ENCODE assay signal across 15 cellular contexts in genomic region chr1:66156144-66156543, GRCh38.
A peak's percentile ranks its signal among the peaks of the same experiment; 100 is the strongest.
DNase-seq lines count a peak whose midpoint lies in the region; FAIRE-seq and TF ChIP-seq lines count a peak whose summit lies in the region.
"Had no signal": no experiment of that assay in that cellular context is flagged by ENCODE, and none has a peak within 500 bp of the region (broad histone marks: within the 10 kb centered on the region; RNA-seq: fewer than 3 reads in every experiment).

No MANE protein-coding gene starts in this region.

- no peak for TF ChIP-seq CTCF in WERI-Rb-1 (IDR thresholded peaks at IDR 0.05; ENCODE audit: low read depth, low read length)
- TF ChIP-seq CTCF in left ventricle myocardium inferior (IDR thresholded peaks at IDR 0.05; ENCODE audit: borderline replicate concordance) = no peak

- H3K4me3 ChIP-seq in WERI-Rb-1 (ENCODE audit: low read depth, low read length) (no peak overlapping the region), left ventricle myocardium inferior (no peak overlapping the region)
- H3K4me3 ChIP-seq: GM23338 had no signal

- H3K27ac ChIP-seq in angular gyrus (ENCODE audit: low read depth, low read length) = peak overlapping the region; percentile 85
- H3K27ac ChIP-seq in temporal lobe (ENCODE audit: low read depth, low read length) = peak overlapping the region; percentile 96
- H3K27ac ChIP-seq in WERI-Rb-1 = no peak overlapping the region
- no peak overlapping the region for H3K27ac ChIP-seq in left ventricle myocardium inferior (replicated peaks)

- DNase-seq in frontal cortex (ENCODE audit: low spot score in 2 of 2) (peak in 1 of 2 donors; percentile 8), midbrain (lab: John Stamatoyannopoulos, UW) (peak; percentile 57), head of caudate nucleus (no peak), WERI-Rb-1 (no peak), left ventricle myocardium inferior (no peak)
- DNase-seq: Caco-2; CD8-positive, alpha-beta memory T cell; DND-41; GDM1; H7 had no signal

- peak; percentile 96 for FAIRE-seq in frontal cortex (lab: Jason Lieb, UNC)
- FAIRE-seq: A204.1, GM12892 had no signal

- no peaks in the 10 kb centered on the region for H3K4me1 ChIP-seq in left ventricle myocardium inferior
- H3K4me1 ChIP-seq: Caco-2 had no signal

- H3K36me3 ChIP-seq in WERI-Rb-1 (no peaks in the 10 kb centered on the region), left ventricle myocardium inferior (no peaks in the 10 kb centered on the region)

- no peaks in the 10 kb centered on the region for H3K9me3 ChIP-seq in WERI-Rb-1 (ENCODE audit: severe bottlenecking)
- no peaks in the 10 kb centered on the region for H3K9me3 ChIP-seq in left ventricle myocardium inferior (replicated peaks)
- H3K9me3 ChIP-seq: Caco-2 had no signal

- intact Hi-C loops in head of caudate nucleus (cut with DNase I) (no loop called here), left ventricle myocardium inferior (cut with micrococcal nuclease) (no loop called here)

- no peaks in the 10 kb centered on the region for H3K27me3 ChIP-seq in WERI-Rb-1 (ENCODE audit: insufficient read depth, low read depth, severe bottlenecking)
- H3K27me3 ChIP-seq in left ventricle myocardium inferior (ENCODE audit: low read depth) = peaks cover 38% of the 10 kb centered on the region

Comparison
In these comparisons a context has a peak if more than half of its experiments do, and no peak if none do; other contexts are left out.
1. H3K27ac ChIP-seq: peak in angular gyrus (single experiment) and temporal lobe (single experiment); none in WERI-Rb-1 (single experiment) and left ventricle myocardium inferior (single experiment).